2 cellular contexts compared by ENCODE assay signal in genomic region chr19:12751635-12752034, GRCh38.
TF ChIP-seq lines count a peak whose summit lies in the region.

Gene BEST2, plus strand, starts transcription at chr19:12751791. Its CDS starts 802 bp downstream, at chr19:12752593.

TF ChIP-seq in HepG2, 621 proteins besides CTCF, POLR2A, EP300 and RAD21:
- TF ChIP-seq ZNF263 (CRISPR knock-in tag; IDR thresholded peaks at IDR 0.05) (peak; percentile 61), ZNF44 (CRISPR knock-in tag; IDR thresholded peaks at IDR 0.05) (no peak)

TF ChIP-seq in H1, 55 proteins besides CTCF, POLR2A, EP300 and RAD21:
- TF ChIP-seq EGR1 (IDR thresholded peaks at IDR 0.05; ENCODE audit: borderline replicate concordance, low read depth, low read length) (no peak), MAX (IDR thresholded peaks at IDR 0.05) (no peak), SIN3A (conservative IDR thresholded peaks at IDR 0.05 in 1 of 2, IDR thresholded peaks at IDR 0.05 in 1 of 2; ENCODE audit: low read depth in 1 of 2, low read length in 2 of 2) (no peak), SAP30 (IDR thresholded peaks at IDR 0.05; ENCODE audit: insufficient read depth, insufficient replicate concordance, low read length) (no peak), YY1 (IDR thresholded peaks at IDR 0.05; ENCODE audit: low read depth, low read length) (no peak), SRF (IDR thresholded peaks at IDR 0.05; ENCODE audit: low read depth, low read length) (no peak), HDAC2 (IDR thresholded peaks at IDR 0.05; ENCODE audit: borderline replicate concordance in 1 of 2, low read depth in 2 of 2, low read length in 2 of 2) (no peak), TAF1 (IDR thresholded peaks at IDR 0.05; ENCODE audit: low read depth, low read length) (0 out of 2 replicates have a peak, but pooled peaks have one; percentile 20), GABPA (IDR thresholded peaks at IDR 0.05; ENCODE audit: borderline replicate concordance, insufficient read depth, low read length) (0 out of 2 replicates have a peak, but pooled peaks have one; percentile 55), BRCA1 (IDR thresholded peaks at IDR 0.05; ENCODE audit: low read depth, low read length) (no peak), KDM4A (IDR thresholded peaks at IDR 0.05; ENCODE audit: low read depth, low read length, severe bottlenecking) (peak; percentile 47), NRF1 (IDR thresholded peaks at IDR 0.05; ENCODE audit: low read depth, low read length) (no peak), TAF7 (optimal IDR thresholded peaks at IDR 0.05; ENCODE audit: borderline replicate concordance, low read depth, low read length) (no peak), CHD7 (IDR thresholded peaks at IDR 0.05; ENCODE audit: insufficient replicate concordance, low read length) (no peak), EZH2 (IDR thresholded peaks at IDR 0.05; ENCODE audit: low read depth, low read length, severe bottlenecking) (no peak), SUZ12 (IDR thresholded peaks at IDR 0.05; ENCODE audit: low read length) (no peak), CBX8 (IDR thresholded peaks at IDR 0.05; ENCODE audit: borderline replicate concordance, low read depth, low read length) (no peak), CREB1 (IDR thresholded peaks at IDR 0.05) (no peak), NANOG (IDR thresholded peaks at IDR 0.05; ENCODE audit: insufficient read depth, low read depth, low read length, poor library complexity, severe bottlenecking) (no peak), CHD2 (IDR thresholded peaks at IDR 0.05; ENCODE audit: low read length) (no peak), USF2 (IDR thresholded peaks at IDR 0.05; ENCODE audit: low read length) (no peak), RBBP5 (IDR thresholded peaks at IDR 0.05; ENCODE audit: borderline replicate concordance, low read depth, low read length) (no peak), GTF2F1 (IDR thresholded peaks at IDR 0.05; ENCODE audit: borderline replicate concordance, low read depth, low read length) (no peak), SIRT6 (IDR thresholded peaks at IDR 0.05; ENCODE audit: low read length) (no peak), ZNF274 (IDR thresholded peaks at IDR 0.05; ENCODE audit: borderline replicate concordance, extremely low read depth, low read length) (no peak), ASH2L (IDR thresholded peaks at IDR 0.05; ENCODE audit: low read length) (no peak), ATF3 (IDR thresholded peaks at IDR 0.05; ENCODE audit: insufficient read depth, low read depth, low read length) (no peak), TEAD4 (IDR thresholded peaks at IDR 0.05; ENCODE audit: low read depth, low read length) (0 out of 2 replicates have a peak, but pooled peaks have one; percentile 33), RXRA (IDR thresholded peaks at IDR 0.05; ENCODE audit: insufficient read depth, low read depth, low read length) (no peak), CTBP2 (IDR thresholded peaks at IDR 0.05; ENCODE audit: borderline replicate concordance, insufficient read depth, insufficient read length, low read length) (peak; percentile 29)
